Comparison of ENCODE assay signal across 10 cellular contexts in the genomic region with DNA sequence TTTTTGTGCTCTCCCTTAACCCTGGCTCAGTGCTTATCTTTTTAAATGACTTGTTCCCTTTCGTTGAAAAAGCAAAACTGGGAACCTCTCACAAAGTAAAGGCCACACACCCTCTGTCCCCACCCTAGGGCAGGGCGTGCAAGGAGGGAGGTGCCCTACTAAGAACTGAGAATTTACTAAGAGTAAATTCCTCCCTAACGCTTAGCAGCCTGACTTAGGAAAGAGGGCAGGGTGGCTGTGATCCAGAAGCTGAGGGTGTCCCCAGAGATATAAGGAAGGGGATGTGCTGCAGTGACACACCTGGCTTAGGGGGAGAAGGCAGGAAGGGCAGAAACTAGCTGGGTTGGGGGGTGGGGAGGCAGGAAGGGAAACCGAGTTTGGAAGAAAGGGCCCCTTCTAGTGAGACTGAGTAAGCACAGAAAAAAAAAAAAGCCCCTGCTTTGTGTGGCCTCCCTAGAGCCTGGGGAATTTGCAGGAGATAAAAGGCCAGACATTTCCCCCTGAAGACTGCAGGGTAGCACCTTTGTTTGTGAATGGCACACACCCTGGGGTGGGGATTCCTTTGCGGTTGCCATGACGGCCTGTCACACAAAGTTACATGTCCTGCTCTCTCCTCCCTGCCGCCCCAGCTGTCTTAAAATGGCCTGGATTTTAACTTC.
DNase-seq lines count a peak whose midpoint lies in the region; ATAC-seq, FAIRE-seq and TF ChIP-seq lines count a peak whose summit lies in the region.
"Had no signal": no experiment of that assay in that cellular context is flagged by ENCODE, and none has a peak within 500 bp of the region (broad histone marks: within the 10 kb centered on the region; RNA-seq: fewer than 3 reads in every experiment).

No MANE protein-coding gene starts in this region.

- no peak overlapping the region for H4K91ac ChIP-seq in IMR-90 (ENCODE audit: insufficient read depth, low read depth, low read length)
- peak overlapping the region; percentile 58 for H4K91ac ChIP-seq in H1 (replicated peaks; ENCODE audit: insufficient read length, low read length)
- H4K91ac ChIP-seq in neuronal stem cell (ENCODE audit: low read depth, low read length, poor library complexity), result no peak overlapping the region

- no peak overlapping the region for H3K9ac ChIP-seq in IMR-90 (ENCODE audit: low read depth, low read length)
- H3K9ac ChIP-seq in H1 (replicated peaks in 1 of 4; ENCODE audit: extremely low read depth in 1 of 4, low read depth in 3 of 4, low read length in 3 of 4), result peak overlapping the region in 1 of 4 experiments; percentile 36; a peak in 1 of 7 replicates
- no peak overlapping the region for H3K9ac ChIP-seq in neuronal stem cell (ENCODE audit: low read depth, low read length, poor library complexity)

- no peak overlapping the region for H2BK120ac ChIP-seq in IMR-90 (ENCODE audit: low read depth, low read length)
- H2BK120ac ChIP-seq in H1 (replicated peaks; ENCODE audit: low read depth, low read length), result peak overlapping the region; percentile 65
- H2BK120ac ChIP-seq in neuronal stem cell (ENCODE audit: low read depth, low read length), result no peak overlapping the region

- peak overlapping the region; percentile 13; the same call in 1 of the 3 replicates for H2BK15ac ChIP-seq in IMR-90 (ENCODE audit: low read depth, low read length)
- H2BK15ac ChIP-seq in H1 (ENCODE audit: low read length), result no peak overlapping the region
- no peak overlapping the region for H2BK15ac ChIP-seq in neuronal stem cell (ENCODE audit: low read length)

- intact Hi-C loops in IMR-90 (cut with micrococcal nuclease) (no loop called here), sigmoid colon (cut with DNase I) (no loop called here)

- 0% methylated on average over 1 of the region's 7 CpGs; no CpG with 5 or more reads in 1 of the 2 experiments for WGBS in IMR-90 (ENCODE audit: extremely low coverage in 2 of 2, insufficient read length in 1 of 2), 2 experiments
- WGBS in H1 (ENCODE audit: extremely low coverage in 1 of 2, insufficient coverage in 1 of 2, insufficient read length in 1 of 2, insufficient replicate concordance in 2 of 2, low coverage in 1 of 2, low lambda C conversion rate in 2 of 2, missing lambda C conversion rate in 1 of 2), 2 experiments, result 4% methylated on average over 7 of the region's 7 CpGs; no CpG with 5 or more reads in 1 of the 2 experiments
- no CpG with 5 or more reads among the region's 7 CpGs for WGBS in neuronal stem cell (ENCODE audit: extremely low coverage in 2 of 2, insufficient read length in 2 of 2, insufficient replicate concordance in 1 of 2), 2 donors
- WGBS in sigmoid colon, 2 donors, result 11 to 48% methylated on average over 7 of the region's 7 CpGs

- H3K9me3 ChIP-seq in IMR-90 (ENCODE audit: control insufficient read depth, insufficient read depth, low read length) (no peaks in the 10 kb centered on the region), H1 (ENCODE audit: insufficient read depth in 2 of 2, low read depth in 1 of 2, low read length in 1 of 2) (no peaks in the 10 kb centered on the region), neuronal stem cell (replicated peaks in 1 of 2; ENCODE audit: control insufficient read depth in 2 of 2, insufficient read depth in 1 of 2, low read depth in 1 of 2, low read length in 2 of 2) (peaks cover 0 to 2% of the 10 kb centered on the region in 2 donors), sigmoid colon (no peaks in the 10 kb centered on the region)

- H2AK9ac ChIP-seq in IMR-90 (replicated peaks; ENCODE audit: low read depth, low read length, poor library complexity), result no peak overlapping the region

- H3K27me3 ChIP-seq in IMR-90 (ENCODE audit: control insufficient read depth, insufficient read depth, low read length), result no peaks in the 10 kb centered on the region
- H3K27me3 ChIP-seq in H1 (replicated peaks in 1 of 4; ENCODE audit: control insufficient read depth in 3 of 4, extremely low read depth in 1 of 4, insufficient read depth in 3 of 4, low read length in 3 of 4), result no peaks in the 10 kb centered on the region; a peak in 1 of 7 replicates
- no peaks in the 10 kb centered on the region for H3K27me3 ChIP-seq in neuronal stem cell (ENCODE audit: control insufficient read depth in 3 of 3, insufficient read depth in 3 of 3, low read depth in 1 of 3, low read length in 3 of 3)
- no peaks in the 10 kb centered on the region for H3K27me3 ChIP-seq in sigmoid colon

- CTCF ChIA-PET in IMR-90 (lab: Yijun Ruan, JAX) (no interaction called here), H1 (lab: Charles Lee; ENCODE audit: partially characterized antibody) (interaction anchor here (0.9 to 1.5 kb wide), 3 partner anchors 16 to 430 kb away, joined by 3 read pairs; no protein-coding TSS in a partner anchor)

- H3K4me2 ChIP-seq in IMR-90 (ENCODE audit: low read depth, low read length) (no peak overlapping the region), H1 (ENCODE audit: insufficient read depth in 1 of 2, low read depth in 2 of 2, low read length in 2 of 2) (peak overlapping the region; percentile 40 to 64), neuronal stem cell (ENCODE audit: insufficient read depth, low read length, poor library complexity, severe bottlenecking) (peak overlapping the region; percentile 47)

- DNase-seq in IMR-90 (no peak), H1 (ENCODE audit: low read depth in 1 of 2, low spot score in 2 of 2) (peak; percentile 72 to 85), neuronal stem cell (ENCODE audit: low spot score) (peak; percentile 74), sigmoid colon (no peak)
- no peak for DNase-seq in activated CD4-positive, CD25-positive, alpha-beta regulatory T cell (lab: John Stamatoyannopoulos, UW)
- DNase-seq: KG1 had no signal

- peak; percentile 91 for FAIRE-seq in H1 (lab: Jason Lieb, UNC)
- FAIRE-seq: G401.6 had no signal

- TF ChIP-seq POLR2A in IMR-90 (IDR thresholded peaks at IDR 0.05; ENCODE audit: low read depth, low read length), result no peak
- TF ChIP-seq POLR2A in H1 (IDR thresholded peaks at IDR 0.05; ENCODE audit: control extremely low read depth in 1 of 2, low read depth in 2 of 2, low read length in 2 of 2), result peak in 1 of 2 experiments; percentile 22; a peak in 1 of 3 replicates
- TF ChIP-seq POLR2A in sigmoid colon (IDR thresholded peaks at IDR 0.05), result no peak

- no peak for TF ChIP-seq RAD21 in IMR-90 (IDR thresholded peaks at IDR 0.05; ENCODE audit: low read length)
- TF ChIP-seq RAD21 in H1 (IDR thresholded peaks at IDR 0.05 in 1 of 2, conservative IDR thresholded peaks at IDR 0.05 in 1 of 2; ENCODE audit: low read depth in 2 of 2, low read length in 2 of 2), result peak; percentile 29 to 39; a peak in 3 of 4 replicates

- peaks cover 7% of the 10 kb centered on the region for H3K9me1 ChIP-seq in IMR-90 (ENCODE audit: insufficient read depth, low read length)

- H2AK5ac ChIP-seq in IMR-90 (ENCODE audit: low read depth, low read length), result peak overlapping the region; percentile 17; the same call in 1 of the 2 replicates
- no peak overlapping the region for H2AK5ac ChIP-seq in H1 (ENCODE audit: low read depth, low read length)
- no peak overlapping the region for H2AK5ac ChIP-seq in neuronal stem cell (ENCODE audit: low read depth, low read length)

- in situ Hi-C loops in IMR-90 (cut with MboI; ENCODE audit: low sequenced_read_pairs), result no loop called here

- H3K56ac ChIP-seq in IMR-90 (ENCODE audit: extremely low read depth, insufficient read depth, low read length) (no peak overlapping the region), H1 (replicated peaks; ENCODE audit: insufficient read length, low read depth, low read length) (no peak overlapping the region)

- H4K5ac ChIP-seq in IMR-90 (ENCODE audit: low read depth, low read length) (no peak overlapping the region), H1 (ENCODE audit: insufficient read length, low read depth, low read length) (peak overlapping the region; percentile 2)

- peak in 1 of 2 experiments; percentile 91; a peak in 1 of 3 replicates for TF ChIP-seq EP300 in H1 (IDR thresholded peaks at IDR 0.05; ENCODE audit: borderline replicate concordance in 1 of 2, low read depth in 2 of 2, low read length in 2 of 2)
- TF ChIP-seq EP300 in sigmoid colon (IDR thresholded peaks at IDR 0.05), result no peak

- dilution Hi-C loops in IMR-90 (cut with HindIII; ENCODE audit: low sequenced_read_pairs, unreplicated experiment), result no loop called here

- H3K4me3 ChIP-seq in IMR-90 (ENCODE audit: insufficient read depth, low read depth, low read length) (no peak overlapping the region), H1 (ENCODE audit: extremely low read depth in 1 of 4, insufficient read depth in 2 of 4, low read depth in 3 of 4, low read length in 4 of 4) (peak overlapping the region in 2 of 4 experiments; percentile 15 to 41; a peak in 3 of 8 replicates), neuronal stem cell (ENCODE audit: low read length in 2 of 2) (peak overlapping the region in 1 of 2 donors; percentile 20), sigmoid colon (no peak overlapping the region)

- H3K23ac ChIP-seq in IMR-90 (ENCODE audit: low read depth, low read length), result no peak overlapping the region
- H3K23ac ChIP-seq in H1 (ENCODE audit: insufficient read length), result no peak overlapping the region
- H3K23ac ChIP-seq in neuronal stem cell (ENCODE audit: low read depth, low read length, poor library complexity), result no peak overlapping the region

- no TSS peak for BruUV-seq in IMR-90 (replicated peaks; lab: Mats Ljungman, UMichigan)

- H2BK12ac ChIP-seq in H1 (ENCODE audit: low read depth, low read length) (peak overlapping the region; percentile 6; the same call in 1 of the 2 replicates), neuronal stem cell (ENCODE audit: low read length) (no peak overlapping the region)

- no peak for TF ChIP-seq CTCF in IMR-90 (conservative IDR thresholded peaks at IDR 0.05; ENCODE audit: low read depth, low read length)
- TF ChIP-seq CTCF in H1 (IDR thresholded peaks at IDR 0.05; ENCODE audit: control extremely low read depth in 1 of 3, insufficient read depth in 1 of 3, low read depth in 1 of 3, low read length in 3 of 3), result peak in 1 of 3 experiments; percentile 19; a peak in 1 of 4 replicates
- TF ChIP-seq CTCF in sigmoid colon (IDR thresholded peaks at IDR 0.05), result no peak

- no peaks in the 10 kb centered on the region for H3K79me2 ChIP-seq in H1 (ENCODE audit: control insufficient read depth in 1 of 2, insufficient read depth in 2 of 2, low read length in 2 of 2)

- H3K4me1 ChIP-seq in IMR-90 (ENCODE audit: control insufficient read depth, insufficient read depth, low read length), result peaks cover 9% of the 10 kb centered on the region
- peaks cover 11 to 26% (median 20%) of the 10 kb centered on the region in 4 experiments for H3K4me1 ChIP-seq in H1 (replicated peaks in 1 of 4; ENCODE audit: control insufficient read depth in 3 of 4, insufficient read depth in 4 of 4, low read length in 3 of 4)
- H3K4me1 ChIP-seq in neuronal stem cell (ENCODE audit: control insufficient read depth in 2 of 2, insufficient read depth in 1 of 2, low read depth in 1 of 2, low read length in 2 of 2), result peaks cover 24 to 40% of the 10 kb centered on the region in 2 donors
- peaks cover 0 to 12% (median 0%) of the 10 kb centered on the region in 4 donors for H3K4me1 ChIP-seq in sigmoid colon

- H4K20me1 ChIP-seq in IMR-90 (ENCODE audit: insufficient read depth, low read length) (no peaks in the 10 kb centered on the region), H1 (replicated peaks in 1 of 2; ENCODE audit: control insufficient read depth in 1 of 2, insufficient read depth in 2 of 2, low read length in 2 of 2) (no peaks in the 10 kb centered on the region)

- H3K4ac ChIP-seq in IMR-90 (ENCODE audit: low read depth, low read length) (no peak overlapping the region), H1 (replicated peaks; ENCODE audit: insufficient read length, low read depth, low read length) (peak overlapping the region; percentile 2), neuronal stem cell (ENCODE audit: low read length) (no peak overlapping the region)

- no peaks in the 10 kb centered on the region for H3K23me2 ChIP-seq in H1 (ENCODE audit: low read depth, low read length)

- H4K8ac ChIP-seq in IMR-90 (ENCODE audit: low read depth in 2 of 2, low read length in 2 of 2) (no peak overlapping the region), H1 (ENCODE audit: extremely low read depth, insufficient read depth, low read length) (no peak overlapping the region), neuronal stem cell (ENCODE audit: low read depth, low read length) (no peak overlapping the region)

- no peak overlapping the region for H3K18ac ChIP-seq in IMR-90 (ENCODE audit: low read depth, low read length)
- H3K18ac ChIP-seq in H1 (ENCODE audit: extremely low read depth, low read length), result peak overlapping the region; percentile 60
- peak overlapping the region; percentile 86 for H3K18ac ChIP-seq in neuronal stem cell (ENCODE audit: low read length)

- H3K36me3 ChIP-seq in IMR-90 (ENCODE audit: control insufficient read depth, insufficient read depth, low read length) (no peaks in the 10 kb centered on the region), H1 (ENCODE audit: control insufficient read depth in 2 of 4, insufficient read depth in 4 of 4, low read length in 3 of 4) (no peaks in the 10 kb centered on the region), neuronal stem cell (replicated peaks in 1 of 2; ENCODE audit: control insufficient read depth in 2 of 2, insufficient read depth in 2 of 2, low read length in 2 of 2) (no peaks in the 10 kb centered on the region), sigmoid colon (no peaks in the 10 kb centered on the region)

- ATAC-seq in GM21360 (IDR thresholded peaks at IDR 0.05; ENCODE audit: unreplicated experiment), result peak; percentile 70
- ATAC-seq in IMR-90 (ENCODE audit: low read depth), result no peak
- no peak for ATAC-seq in GM21576 (IDR thresholded peaks at IDR 0.05; ENCODE audit: unreplicated experiment)
- no peak for ATAC-seq in GM18907 (IDR thresholded peaks at IDR 0.05; ENCODE audit: unreplicated experiment)

- no peak overlapping the region for H3K27ac ChIP-seq in IMR-90 (ENCODE audit: insufficient read depth, low read length)
- peak overlapping the region; percentile 61 for H3K27ac ChIP-seq in H1 (ENCODE audit: low read depth, low read length)
- peak overlapping the region; percentile 89 for H3K27ac ChIP-seq in neuronal stem cell (replicated peaks; ENCODE audit: low read length)
- H3K27ac ChIP-seq in sigmoid colon, result no peak overlapping the region

- no peak overlapping the region for H2BK5ac ChIP-seq in IMR-90 (ENCODE audit: low read depth, low read length, poor library complexity, severe bottlenecking)
- H2BK5ac ChIP-seq in H1 (ENCODE audit: low read depth, low read length), result peak overlapping the region; percentile 81
- H2BK5ac ChIP-seq in neuronal stem cell (ENCODE audit: low read length), result no peak overlapping the region

- H2BK20ac ChIP-seq in IMR-90 (ENCODE audit: low read depth, low read length) (peak overlapping the region; percentile 44; the same call in 1 of the 2 replicates), H1 (ENCODE audit: low read length) (peak overlapping the region; percentile 80; the same call in 1 of the 2 replicates)

- no peak overlapping the region for H3K14ac ChIP-seq in IMR-90 (replicated peaks; ENCODE audit: low read depth, low read length)
- no peak overlapping the region for H3K14ac ChIP-seq in H1 (ENCODE audit: insufficient read length)
- no peak overlapping the region for H3K14ac ChIP-seq in neuronal stem cell (ENCODE audit: low read length)

- peak overlapping the region; percentile 15 for H2AFZ ChIP-seq in IMR-90 (replicated peaks; ENCODE audit: low read length, poor library complexity)
- no peak overlapping the region for H2AFZ ChIP-seq in H1 (ENCODE audit: low read length)
- peak overlapping the region; percentile 70 for H2AFZ ChIP-seq in neuronal stem cell (ENCODE audit: low read length)

- POLR2A ChIA-PET in IMR-90 (lab: Charles Lee; ENCODE audit: unreplicated experiment), result no interaction called here
- POLR2A ChIA-PET in H1 (lab: Charles Lee; ENCODE audit: partially characterized antibody), result interaction anchor here (1.3 to 1.7 kb wide), 3 partner anchors 10 to 435 kb away, joined by 3 to 4 read pairs (median 3); partner anchors contain the start of gene EFNB2

- no peaks in the 10 kb centered on the region for H3K79me1 ChIP-seq in IMR-90 (ENCODE audit: low read depth in 1 of 2, low read length in 2 of 2)
- no peaks in the 10 kb centered on the region for H3K79me1 ChIP-seq in H1 (ENCODE audit: low read depth, low read length)
- H3K79me1 ChIP-seq in neuronal stem cell (ENCODE audit: low read depth, low read length), result no peaks in the 10 kb centered on the region

Comparison
In these comparisons a context has a peak if more than half of its experiments do, and no peak if none do; other contexts are left out.
1. DNase-seq: peak in H1 (2 of 2) and neuronal stem cell (single experiment); none in IMR-90 (single experiment), activated CD4-positive, CD25-positive, alpha-beta regulatory T cell (0 of 4) and sigmoid colon (single experiment).
2. H3K27ac ChIP-seq: peak in H1 (single experiment) and neuronal stem cell (single experiment); none in IMR-90 (single experiment) and sigmoid colon (0 of 4).